Comparison of ENCODE assay signal across 20 cellular contexts in the genomic region with DNA sequence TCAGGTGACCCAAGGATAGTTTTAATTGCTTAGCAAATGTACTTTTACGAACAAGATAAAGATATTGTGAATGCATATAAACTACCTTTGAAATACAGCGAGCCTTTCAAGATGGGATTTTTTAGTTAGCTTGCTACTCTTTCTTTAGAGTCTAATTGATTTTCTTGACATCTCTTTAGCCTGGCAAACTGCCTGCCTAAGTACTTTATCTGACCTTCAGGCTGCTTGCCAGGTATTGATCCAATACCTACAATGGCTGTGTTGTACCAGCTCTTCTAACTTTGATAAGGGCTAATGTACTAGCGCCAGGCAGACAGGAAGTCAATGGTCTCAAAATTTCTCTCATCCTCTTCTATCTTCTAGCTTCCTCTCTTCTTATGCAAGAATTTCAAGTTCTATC.
A peak's percentile ranks its signal among the peaks of the same experiment; 100 is the strongest.
DNase-seq lines count a peak whose midpoint lies in the region; ATAC-seq and TF ChIP-seq lines count a peak whose summit lies in the region.
"Had no signal": no experiment of that assay in that cellular context is flagged by ENCODE, and none has a peak within 500 bp of the region (broad histone marks: within the 10 kb centered on the region; RNA-seq: fewer than 3 reads in every experiment).

No MANE protein-coding gene starts in this region.

- no peaks in the 10 kb centered on the region for H3K4me1 Mint-ChIP-seq in mesothelial cell of epicardium

- no peaks in the 10 kb centered on the region for H3K36me3 Mint-ChIP-seq in mesothelial cell of epicardium
- H3K36me3 Mint-ChIP-seq: CD8-positive, alpha-beta T cell had no signal

- WGBS in stomach, 5 donors = 27 to 60% (median 48%) methylated on average over 3 of the region's 3 CpGs

- no peak for TF ChIP-seq EP300 in stomach (IDR thresholded peaks at IDR 0.05)

- TF ChIP-seq CTCF in stomach (IDR thresholded peaks at IDR 0.05) = no peak
- TF ChIP-seq CTCF in mesothelial cell of epicardium (IDR thresholded peaks at IDR 0.05; ENCODE audit: unreplicated experiment) = no peak

- no peaks in the 10 kb centered on the region for H3K36me3 ChIP-seq in stomach
- H3K36me3 ChIP-seq: BLaER1 had no signal

- peak; percentile 38 for DNase-seq in NCI-H345 (lab: John Stamatoyannopoulos, UW)
- no peak for DNase-seq in NCI-H345 treated with DMSO at 0.1 percent for 48 hours (lab: John Stamatoyannopoulos, UW; ENCODE audit: unreplicated experiment)
- peak; percentile 12 for DNase-seq in HuH-7.5 (ENCODE audit: low spot score)
- DNase-seq in left colon = no peak
- DNase-seq in stomach = peak; percentile 27
- DNase-seq in mesothelial cell of epicardium (ENCODE audit: low spot score in 2 of 2, unreplicated experiment in 2 of 2) = no peak
- no peak for DNase-seq in DMS 273 treated with DMSO at 0.1 percent for 48 hours (lab: John Stamatoyannopoulos, UW)
- DNase-seq: CD8-positive, alpha-beta T cell; EL; H9; NCI-H187 treated with DMSO at 0.1 percent for 48 hours; NCI-H2227 treated with DMSO at 0.1 percent for 48 hours; NCI-H526; OCI-M1; SHP77 treated with DMSO at 0.1 percent for 48 hours; T-helper 1 cell had no signal

- peaks cover 0 to 13% (median 6%) of the 10 kb centered on the region in 4 donors for H3K4me1 ChIP-seq in stomach
- H3K4me1 ChIP-seq: BLaER1 had no signal

- no peak for TF ChIP-seq POLR2A in stomach (IDR thresholded peaks at IDR 0.05)

- intact Hi-C loops in left colon (cut with DNase I, micrococcal nuclease) = no loop called here
- intact Hi-C loops in stomach (cut with DNase I; ENCODE audit: low total_unique reads) = no loop called here

- no peaks in the 10 kb centered on the region for H3K9me3 ChIP-seq in stomach
- H3K9me3 ChIP-seq: BLaER1 had no signal

- no peaks in the 10 kb centered on the region for H3K9me3 Mint-ChIP-seq in mesothelial cell of epicardium
- H3K9me3 Mint-ChIP-seq: CD8-positive, alpha-beta T cell; H9 had no signal

- no peak overlapping the region for H3K27ac Mint-ChIP-seq in mesothelial cell of epicardium
- H3K27ac Mint-ChIP-seq: CD8-positive, alpha-beta T cell; H9 had no signal

- H3K27me3 ChIP-seq in stomach = no peaks in the 10 kb centered on the region
- H3K27me3 ChIP-seq: BLaER1 had no signal

- peak; percentile 45 for ATAC-seq in left colon
- ATAC-seq in HG02840 (IDR thresholded peaks at IDR 0.05; ENCODE audit: low FRiP score, unreplicated experiment) = no peak
- ATAC-seq: CD8-positive, alpha-beta T cell; K562; SK-N-SH treated with all-trans-retinoic acid at 6 μM for 48 hours had no signal

- H3K4me3 ChIP-seq in stomach = no peak overlapping the region
- H3K4me3 ChIP-seq: BLaER1, K562 had no signal

- H3K4me3 Mint-ChIP-seq in mesothelial cell of epicardium = no peak overlapping the region
- H3K4me3 Mint-ChIP-seq: CD8-positive, alpha-beta T cell; H9 had no signal

- H3K27me3 Mint-ChIP-seq in mesothelial cell of epicardium (ENCODE audit: low read depth) = no peaks in the 10 kb centered on the region

- no peak overlapping the region for H3K27ac ChIP-seq in stomach
- H3K27ac ChIP-seq: BLaER1 had no signal

Comparison
In these comparisons a context has a peak if more than half of its experiments do, and no peak if none do; other contexts are left out.
1. DNase-seq: peak in NCI-H345 (single experiment), HuH-7.5 (single experiment) and stomach (single experiment); none in NCI-H345 treated with DMSO at 0.1 percent for 48 hours (single experiment), left colon (0 of 2), mesothelial cell of epicardium (0 of 2) and DMS 273 treated with DMSO at 0.1 percent for 48 hours (single experiment).